In the genomic region with DNA sequence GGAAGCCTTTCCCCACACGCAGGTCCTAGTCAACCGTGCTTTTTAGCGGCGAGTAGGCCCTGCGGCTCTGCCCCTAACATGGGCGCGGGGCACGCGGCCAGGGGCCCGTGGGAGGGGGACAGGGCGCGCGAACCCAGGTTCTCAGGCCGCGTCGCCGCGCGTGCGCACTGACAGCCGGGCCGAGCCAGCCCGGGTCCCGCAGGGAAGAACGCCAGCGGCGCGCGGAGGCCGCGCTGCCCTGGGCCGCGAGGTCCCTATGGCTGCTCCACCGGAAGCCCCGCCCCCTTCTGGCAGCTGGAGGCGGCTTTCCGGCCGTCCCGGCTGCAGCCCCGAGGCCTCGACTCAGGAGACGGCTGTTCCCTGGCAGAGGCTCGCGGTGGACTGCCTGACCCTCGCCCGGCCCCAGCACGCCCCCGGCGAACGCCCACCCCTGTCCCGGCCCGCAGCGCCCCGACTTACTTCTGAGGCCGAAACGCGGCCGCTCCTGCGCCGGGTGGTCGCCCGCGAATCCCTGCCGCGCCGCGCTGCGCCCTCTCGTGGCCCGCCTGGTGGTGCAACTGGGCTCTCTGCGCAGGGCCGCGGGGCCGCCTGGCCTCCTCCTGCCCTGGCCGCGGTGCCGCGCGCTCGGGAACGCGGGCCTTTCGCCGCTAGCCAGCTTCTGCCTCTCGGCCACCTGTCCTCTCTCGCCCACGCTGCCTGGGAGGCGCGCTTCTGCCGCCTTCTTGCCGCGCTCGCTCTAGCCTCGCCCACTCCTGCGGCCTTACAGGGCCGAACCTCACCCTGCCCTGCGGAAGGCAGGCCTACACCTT, we compare ENCODE assay signal across 1 cellular context.
TF ChIP-seq lines count a peak whose summit lies in the region.

No MANE protein-coding gene starts in this region.

TF ChIP-seq in K562, 482 proteins besides CTCF, POLR2A, EP300 and RAD21 (continued from another document and continues in another):
- TF ChIP-seq, protein P1, sequence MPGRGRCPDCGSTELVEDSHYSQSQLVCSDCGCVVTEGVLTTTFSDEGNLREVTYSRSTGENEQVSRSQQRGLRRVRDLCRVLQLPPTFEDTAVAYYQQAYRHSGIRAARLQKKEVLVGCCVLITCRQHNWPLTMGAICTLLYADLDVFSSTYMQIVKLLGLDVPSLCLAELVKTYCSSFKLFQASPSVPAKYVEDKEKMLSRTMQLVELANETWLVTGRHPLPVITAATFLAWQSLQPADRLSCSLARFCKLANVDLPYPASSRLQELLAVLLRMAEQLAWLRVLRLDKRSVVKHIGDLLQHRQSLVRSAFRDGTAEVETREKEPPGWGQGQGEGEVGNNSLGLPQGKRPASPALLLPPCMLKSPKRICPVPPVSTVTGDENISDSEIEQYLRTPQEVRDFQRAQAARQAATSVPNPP (IDR thresholded peaks at IDR 0.05; ENCODE audit: borderline replicate concordance, insufficient read depth, insufficient read length): no peak
- TF ChIP-seq ELF2 (CRISPR knock-in tag; IDR thresholded peaks at IDR 0.05): no peak
- TF ChIP-seq, protein P2, sequence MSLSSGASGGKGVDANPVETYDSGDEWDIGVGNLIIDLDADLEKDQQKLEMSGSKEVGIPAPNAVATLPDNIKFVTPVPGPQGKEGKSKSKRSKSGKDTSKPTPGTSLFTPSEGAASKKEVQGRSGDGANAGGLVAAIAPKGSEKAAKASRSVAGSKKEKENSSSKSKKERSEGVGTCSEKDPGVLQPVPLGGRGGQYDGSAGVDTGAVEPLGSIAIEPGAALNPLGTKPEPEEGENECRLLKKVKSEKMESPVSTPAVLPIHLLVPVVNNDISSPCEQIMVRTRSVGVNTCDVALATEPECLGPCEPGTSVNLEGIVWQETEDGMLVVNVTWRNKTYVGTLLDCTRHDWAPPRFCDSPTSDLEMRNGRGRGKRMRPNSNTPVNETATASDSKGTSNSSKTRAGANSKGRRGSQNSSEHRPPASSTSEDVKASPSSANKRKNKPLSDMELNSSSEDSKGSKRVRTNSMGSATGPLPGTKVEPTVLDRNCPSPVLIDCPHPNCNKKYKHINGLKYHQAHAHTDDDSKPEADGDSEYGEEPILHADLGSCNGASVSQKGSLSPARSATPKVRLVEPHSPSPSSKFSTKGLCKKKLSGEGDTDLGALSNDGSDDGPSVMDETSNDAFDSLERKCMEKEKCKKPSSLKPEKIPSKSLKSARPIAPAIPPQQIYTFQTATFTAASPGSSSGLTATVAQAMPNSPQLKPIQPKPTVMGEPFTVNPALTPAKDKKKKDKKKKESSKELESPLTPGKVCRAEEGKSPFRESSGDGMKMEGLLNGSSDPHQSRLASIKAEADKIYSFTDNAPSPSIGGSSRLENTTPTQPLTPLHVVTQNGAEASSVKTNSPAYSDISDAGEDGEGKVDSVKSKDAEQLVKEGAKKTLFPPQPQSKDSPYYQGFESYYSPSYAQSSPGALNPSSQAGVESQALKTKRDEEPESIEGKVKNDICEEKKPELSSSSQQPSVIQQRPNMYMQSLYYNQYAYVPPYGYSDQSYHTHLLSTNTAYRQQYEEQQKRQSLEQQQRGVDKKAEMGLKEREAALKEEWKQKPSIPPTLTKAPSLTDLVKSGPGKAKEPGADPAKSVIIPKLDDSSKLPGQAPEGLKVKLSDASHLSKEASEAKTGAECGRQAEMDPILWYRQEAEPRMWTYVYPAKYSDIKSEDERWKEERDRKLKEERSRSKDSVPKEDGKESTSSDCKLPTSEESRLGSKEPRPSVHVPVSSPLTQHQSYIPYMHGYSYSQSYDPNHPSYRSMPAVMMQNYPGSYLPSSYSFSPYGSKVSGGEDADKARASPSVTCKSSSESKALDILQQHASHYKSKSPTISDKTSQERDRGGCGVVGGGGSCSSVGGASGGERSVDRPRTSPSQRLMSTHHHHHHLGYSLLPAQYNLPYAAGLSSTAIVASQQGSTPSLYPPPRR (CRISPR knock-in tag; IDR thresholded peaks at IDR 0.05; ENCODE audit: borderline replicate concordance): no peak; the same call in 1 of the 2 replicates
- TF ChIP-seq RB1 (IDR thresholded peaks at IDR 0.05; ENCODE audit: low read depth): peak; percentile 97
- no peak for TF ChIP-seq ZKSCAN3 (CRISPR knock-in tag; IDR thresholded peaks at IDR 0.05)
- TF ChIP-seq, protein P3, sequence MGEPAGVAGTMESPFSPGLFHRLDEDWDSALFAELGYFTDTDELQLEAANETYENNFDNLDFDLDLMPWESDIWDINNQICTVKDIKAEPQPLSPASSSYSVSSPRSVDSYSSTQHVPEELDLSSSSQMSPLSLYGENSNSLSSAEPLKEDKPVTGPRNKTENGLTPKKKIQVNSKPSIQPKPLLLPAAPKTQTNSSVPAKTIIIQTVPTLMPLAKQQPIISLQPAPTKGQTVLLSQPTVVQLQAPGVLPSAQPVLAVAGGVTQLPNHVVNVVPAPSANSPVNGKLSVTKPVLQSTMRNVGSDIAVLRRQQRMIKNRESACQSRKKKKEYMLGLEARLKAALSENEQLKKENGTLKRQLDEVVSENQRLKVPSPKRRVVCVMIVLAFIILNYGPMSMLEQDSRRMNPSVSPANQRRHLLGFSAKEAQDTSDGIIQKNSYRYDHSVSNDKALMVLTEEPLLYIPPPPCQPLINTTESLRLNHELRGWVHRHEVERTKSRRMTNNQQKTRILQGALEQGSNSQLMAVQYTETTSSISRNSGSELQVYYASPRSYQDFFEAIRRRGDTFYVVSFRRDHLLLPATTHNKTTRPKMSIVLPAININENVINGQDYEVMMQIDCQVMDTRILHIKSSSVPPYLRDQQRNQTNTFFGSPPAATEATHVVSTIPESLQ (CRISPR knock-in tag; IDR thresholded peaks at IDR 0.05): no peak; the same call in 1 of the 2 replicates
- no peak for TF ChIP-seq MTA2 (IDR thresholded peaks at IDR 0.05; ENCODE audit: low read depth)
- TF ChIP-seq EWSR1 (IDR thresholded peaks at IDR 0.05; ENCODE audit: borderline replicate concordance, low read depth, partially characterized antibody): no peak
- TF ChIP-seq MIER1 (IDR thresholded peaks at IDR 0.05; ENCODE audit: low read depth): no peak
- TF ChIP-seq, protein P4, sequence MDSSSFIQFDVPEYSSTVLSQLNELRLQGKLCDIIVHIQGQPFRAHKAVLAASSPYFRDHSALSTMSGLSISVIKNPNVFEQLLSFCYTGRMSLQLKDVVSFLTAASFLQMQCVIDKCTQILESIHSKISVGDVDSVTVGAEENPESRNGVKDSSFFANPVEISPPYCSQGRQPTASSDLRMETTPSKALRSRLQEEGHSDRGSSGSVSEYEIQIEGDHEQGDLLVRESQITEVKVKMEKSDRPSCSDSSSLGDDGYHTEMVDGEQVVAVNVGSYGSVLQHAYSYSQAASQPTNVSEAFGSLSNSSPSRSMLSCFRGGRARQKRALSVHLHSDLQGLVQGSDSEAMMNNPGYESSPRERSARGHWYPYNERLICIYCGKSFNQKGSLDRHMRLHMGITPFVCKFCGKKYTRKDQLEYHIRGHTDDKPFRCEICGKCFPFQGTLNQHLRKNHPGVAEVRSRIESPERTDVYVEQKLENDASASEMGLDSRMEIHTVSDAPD (CRISPR knock-in tag; IDR thresholded peaks at IDR 0.05): no peak
- TF ChIP-seq, protein P5, sequence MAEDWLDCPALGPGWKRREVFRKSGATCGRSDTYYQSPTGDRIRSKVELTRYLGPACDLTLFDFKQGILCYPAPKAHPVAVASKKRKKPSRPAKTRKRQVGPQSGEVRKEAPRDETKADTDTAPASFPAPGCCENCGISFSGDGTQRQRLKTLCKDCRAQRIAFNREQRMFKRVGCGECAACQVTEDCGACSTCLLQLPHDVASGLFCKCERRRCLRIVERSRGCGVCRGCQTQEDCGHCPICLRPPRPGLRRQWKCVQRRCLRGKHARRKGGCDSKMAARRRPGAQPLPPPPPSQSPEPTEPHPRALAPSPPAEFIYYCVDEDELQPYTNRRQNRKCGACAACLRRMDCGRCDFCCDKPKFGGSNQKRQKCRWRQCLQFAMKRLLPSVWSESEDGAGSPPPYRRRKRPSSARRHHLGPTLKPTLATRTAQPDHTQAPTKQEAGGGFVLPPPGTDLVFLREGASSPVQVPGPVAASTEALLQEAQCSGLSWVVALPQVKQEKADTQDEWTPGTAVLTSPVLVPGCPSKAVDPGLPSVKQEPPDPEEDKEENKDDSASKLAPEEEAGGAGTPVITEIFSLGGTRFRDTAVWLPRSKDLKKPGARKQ (CRISPR knock-in tag; IDR thresholded peaks at IDR 0.05): no peak
- TF ChIP-seq, protein P6, sequence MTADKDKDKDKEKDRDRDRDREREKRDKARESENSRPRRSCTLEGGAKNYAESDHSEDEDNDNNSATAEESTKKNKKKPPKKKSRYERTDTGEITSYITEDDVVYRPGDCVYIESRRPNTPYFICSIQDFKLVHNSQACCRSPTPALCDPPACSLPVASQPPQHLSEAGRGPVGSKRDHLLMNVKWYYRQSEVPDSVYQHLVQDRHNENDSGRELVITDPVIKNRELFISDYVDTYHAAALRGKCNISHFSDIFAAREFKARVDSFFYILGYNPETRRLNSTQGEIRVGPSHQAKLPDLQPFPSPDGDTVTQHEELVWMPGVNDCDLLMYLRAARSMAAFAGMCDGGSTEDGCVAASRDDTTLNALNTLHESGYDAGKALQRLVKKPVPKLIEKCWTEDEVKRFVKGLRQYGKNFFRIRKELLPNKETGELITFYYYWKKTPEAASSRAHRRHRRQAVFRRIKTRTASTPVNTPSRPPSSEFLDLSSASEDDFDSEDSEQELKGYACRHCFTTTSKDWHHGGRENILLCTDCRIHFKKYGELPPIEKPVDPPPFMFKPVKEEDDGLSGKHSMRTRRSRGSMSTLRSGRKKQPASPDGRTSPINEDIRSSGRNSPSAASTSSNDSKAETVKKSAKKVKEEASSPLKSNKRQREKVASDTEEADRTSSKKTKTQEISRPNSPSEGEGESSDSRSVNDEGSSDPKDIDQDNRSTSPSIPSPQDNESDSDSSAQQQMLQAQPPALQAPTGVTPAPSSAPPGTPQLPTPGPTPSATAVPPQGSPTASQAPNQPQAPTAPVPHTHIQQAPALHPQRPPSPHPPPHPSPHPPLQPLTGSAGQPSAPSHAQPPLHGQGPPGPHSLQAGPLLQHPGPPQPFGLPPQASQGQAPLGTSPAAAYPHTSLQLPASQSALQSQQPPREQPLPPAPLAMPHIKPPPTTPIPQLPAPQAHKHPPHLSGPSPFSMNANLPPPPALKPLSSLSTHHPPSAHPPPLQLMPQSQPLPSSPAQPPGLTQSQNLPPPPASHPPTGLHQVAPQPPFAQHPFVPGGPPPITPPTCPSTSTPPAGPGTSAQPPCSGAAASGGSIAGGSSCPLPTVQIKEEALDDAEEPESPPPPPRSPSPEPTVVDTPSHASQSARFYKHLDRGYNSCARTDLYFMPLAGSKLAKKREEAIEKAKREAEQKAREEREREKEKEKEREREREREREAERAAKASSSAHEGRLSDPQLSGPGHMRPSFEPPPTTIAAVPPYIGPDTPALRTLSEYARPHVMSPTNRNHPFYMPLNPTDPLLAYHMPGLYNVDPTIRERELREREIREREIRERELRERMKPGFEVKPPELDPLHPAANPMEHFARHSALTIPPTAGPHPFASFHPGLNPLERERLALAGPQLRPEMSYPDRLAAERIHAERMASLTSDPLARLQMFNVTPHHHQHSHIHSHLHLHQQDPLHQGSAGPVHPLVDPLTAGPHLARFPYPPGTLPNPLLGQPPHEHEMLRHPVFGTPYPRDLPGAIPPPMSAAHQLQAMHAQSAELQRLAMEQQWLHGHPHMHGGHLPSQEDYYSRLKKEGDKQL (CRISPR knock-in tag; IDR thresholded peaks at IDR 0.05; ENCODE audit: borderline replicate concordance): no peak
- no peak for TF ChIP-seq NR2F6 (CRISPR knock-in tag; IDR thresholded peaks at IDR 0.05)
- peak; percentile 92 for TF ChIP-seq ZNF124 (CRISPR knock-in tag; IDR thresholded peaks at IDR 0.05)
- TF ChIP-seq, protein P7, sequence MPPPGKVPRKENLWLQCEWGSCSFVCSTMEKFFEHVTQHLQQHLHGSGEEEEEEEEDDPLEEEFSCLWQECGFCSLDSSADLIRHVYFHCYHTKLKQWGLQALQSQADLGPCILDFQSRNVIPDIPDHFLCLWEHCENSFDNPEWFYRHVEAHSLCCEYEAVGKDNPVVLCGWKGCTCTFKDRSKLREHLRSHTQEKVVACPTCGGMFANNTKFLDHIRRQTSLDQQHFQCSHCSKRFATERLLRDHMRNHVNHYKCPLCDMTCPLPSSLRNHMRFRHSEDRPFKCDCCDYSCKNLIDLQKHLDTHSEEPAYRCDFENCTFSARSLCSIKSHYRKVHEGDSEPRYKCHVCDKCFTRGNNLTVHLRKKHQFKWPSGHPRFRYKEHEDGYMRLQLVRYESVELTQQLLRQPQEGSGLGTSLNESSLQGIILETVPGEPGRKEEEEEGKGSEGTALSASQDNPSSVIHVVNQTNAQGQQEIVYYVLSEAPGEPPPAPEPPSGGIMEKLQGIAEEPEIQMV (tag; conservative IDR thresholded peaks at IDR 0.05; ENCODE audit: low read depth): no peak
- TF ChIP-seq STAG1 (CRISPR knock-in tag; IDR thresholded peaks at IDR 0.05; ENCODE audit: borderline replicate concordance): 0 out of 2 replicates have a peak, but pooled peaks have one; percentile 30
- peak; percentile 83 for TF ChIP-seq CCNT2 (IDR thresholded peaks at IDR 0.05; ENCODE audit: borderline replicate concordance, extremely low read depth, insufficient read length, low read depth, low read length)
- TF ChIP-seq, protein P8, sequence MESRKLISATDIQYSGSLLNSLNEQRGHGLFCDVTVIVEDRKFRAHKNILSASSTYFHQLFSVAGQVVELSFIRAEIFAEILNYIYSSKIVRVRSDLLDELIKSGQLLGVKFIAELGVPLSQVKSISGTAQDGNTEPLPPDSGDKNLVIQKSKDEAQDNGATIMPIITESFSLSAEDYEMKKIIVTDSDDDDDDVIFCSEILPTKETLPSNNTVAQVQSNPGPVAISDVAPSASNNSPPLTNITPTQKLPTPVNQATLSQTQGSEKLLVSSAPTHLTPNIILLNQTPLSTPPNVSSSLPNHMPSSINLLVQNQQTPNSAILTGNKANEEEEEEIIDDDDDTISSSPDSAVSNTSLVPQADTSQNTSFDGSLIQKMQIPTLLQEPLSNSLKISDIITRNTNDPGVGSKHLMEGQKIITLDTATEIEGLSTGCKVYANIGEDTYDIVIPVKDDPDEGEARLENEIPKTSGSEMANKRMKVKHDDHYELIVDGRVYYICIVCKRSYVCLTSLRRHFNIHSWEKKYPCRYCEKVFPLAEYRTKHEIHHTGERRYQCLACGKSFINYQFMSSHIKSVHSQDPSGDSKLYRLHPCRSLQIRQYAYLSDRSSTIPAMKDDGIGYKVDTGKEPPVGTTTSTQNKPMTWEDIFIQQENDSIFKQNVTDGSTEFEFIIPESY (CRISPR knock-in tag; IDR thresholded peaks at IDR 0.05): peak; percentile 95
- TF ChIP-seq KDM5B (IDR thresholded peaks at IDR 0.05; ENCODE audit: insufficient replicate concordance, low read depth, low read length): peak; percentile 81
- TF ChIP-seq DIDO1 (tag; IDR thresholded peaks at IDR 0.05; ENCODE audit: low read depth): no peak
- TF ChIP-seq PRMT5 (CRISPR knock-in tag; IDR thresholded peaks at IDR 0.05): no peak
- TF ChIP-seq CCAR2 (IDR thresholded peaks at IDR 0.05; ENCODE audit: low read depth, low read length): no peak
- TF ChIP-seq, protein P9, sequence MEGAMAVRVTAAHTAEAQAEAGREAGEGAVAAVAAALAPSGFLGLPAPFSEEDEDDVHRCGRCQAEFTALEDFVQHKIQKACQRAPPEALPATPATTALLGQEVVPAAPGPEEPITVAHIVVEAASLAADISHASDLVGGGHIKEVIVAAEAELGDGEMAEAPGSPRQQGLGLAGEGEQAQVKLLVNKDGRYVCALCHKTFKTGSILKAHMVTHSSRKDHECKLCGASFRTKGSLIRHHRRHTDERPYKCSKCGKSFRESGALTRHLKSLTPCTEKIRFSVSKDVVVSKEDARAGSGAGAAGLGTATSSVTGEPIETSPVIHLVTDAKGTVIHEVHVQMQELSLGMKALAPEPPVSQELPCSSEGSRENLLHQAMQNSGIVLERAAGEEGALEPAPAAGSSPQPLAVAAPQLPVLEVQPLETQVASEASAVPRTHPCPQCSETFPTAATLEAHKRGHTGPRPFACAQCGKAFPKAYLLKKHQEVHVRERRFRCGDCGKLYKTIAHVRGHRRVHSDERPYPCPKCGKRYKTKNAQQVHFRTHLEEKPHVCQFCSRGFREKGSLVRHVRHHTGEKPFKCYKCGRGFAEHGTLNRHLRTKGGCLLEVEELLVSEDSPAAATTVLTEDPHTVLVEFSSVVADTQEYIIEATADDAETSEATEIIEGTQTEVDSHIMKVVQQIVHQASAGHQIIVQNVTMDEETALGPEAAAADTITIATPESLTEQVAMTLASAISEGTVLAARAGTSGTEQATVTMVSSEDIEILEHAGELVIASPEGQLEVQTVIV (CRISPR knock-in tag; IDR thresholded peaks at IDR 0.05; ENCODE audit: borderline replicate concordance): no peak
- no peak for TF ChIP-seq HNRNPUL1 (IDR thresholded peaks at IDR 0.05; ENCODE audit: low read length)
- TF ChIP-seq HDAC6 (IDR thresholded peaks at IDR 0.05; ENCODE audit: low read depth, low read length): no peak
